20 cellular contexts compared by ENCODE assay signal in genomic region chr9:8782237-8782636, GRCh38.
A peak's percentile ranks its signal among the peaks of the same experiment; 100 is the strongest.
DNase-seq lines count a peak whose midpoint lies in the region; ATAC-seq, FAIRE-seq and TF ChIP-seq lines count a peak whose summit lies in the region.
"Had no signal": no experiment of that assay in that cellular context is flagged by ENCODE, and none has a peak within 500 bp of the region (broad histone marks: within the 10 kb centered on the region; RNA-seq: fewer than 3 reads in every experiment).

No MANE protein-coding gene starts in this region.

- H3K79me2 ChIP-seq in HepG2 (ENCODE audit: insufficient read depth, low read length) (no peaks in the 10 kb centered on the region), H1 (ENCODE audit: control insufficient read depth in 1 of 2, insufficient read depth in 2 of 2, low read length in 2 of 2) (peaks cover 0 to 5% of the 10 kb centered on the region in 2 experiments; a peak in 1 of 4 replicates)

- H3K4ac ChIP-seq in H1 (replicated peaks; ENCODE audit: insufficient read length, low read depth, low read length): no peak overlapping the region

- H2AK5ac ChIP-seq in H1 (ENCODE audit: low read depth, low read length): no peak overlapping the region

- no peaks in the 10 kb centered on the region for H3K23me2 ChIP-seq in H1 (ENCODE audit: low read depth, low read length)

- WGBS in HepG2 (ENCODE audit: low lambda C conversion rate): 68% methylated on average over 5 of the region's 5 CpGs
- 91% methylated on average over 5 of the region's 5 CpGs for WGBS in right lobe of liver (ENCODE audit: insufficient coverage, low coverage, low lambda C conversion rate, missing lambda C conversion rate)
- WGBS in H1 (ENCODE audit: extremely low coverage in 1 of 2, insufficient coverage in 1 of 2, insufficient read length in 1 of 2, insufficient replicate concordance in 2 of 2, low coverage in 1 of 2, low lambda C conversion rate in 2 of 2, missing lambda C conversion rate in 1 of 2), 2 experiments: 89% methylated on average over 4 of the region's 5 CpGs; no CpG with 5 or more reads in 1 of the 2 experiments

- no peak overlapping the region for H3K27ac ChIP-seq in HepG2 (ENCODE audit: extremely low read length, insufficient read depth, low read length)
- H3K27ac ChIP-seq in right lobe of liver: no peak overlapping the region
- H3K27ac ChIP-seq in H1 (ENCODE audit: low read depth, low read length): no peak overlapping the region
- H3K27ac ChIP-seq: 22Rv1, BLaER1, C4-2B, GM23248 had no signal

- POLR2A ChIA-PET in HepG2 (lab: Yijun Ruan, JAX): no interaction called here
- POLR2A ChIA-PET in H1 (lab: Charles Lee; ENCODE audit: partially characterized antibody): no interaction called here

- H3K14ac ChIP-seq in H1 (ENCODE audit: insufficient read length): no peak overlapping the region

- H3K56ac ChIP-seq in H1 (replicated peaks; ENCODE audit: insufficient read length, low read depth, low read length): no peak overlapping the region

- ATAC-seq in HepG2: no peak
- ATAC-seq in right lobe of liver: no peak
- ATAC-seq: CD8-positive, alpha-beta T cell; GM12878; HCT116 had no signal

- H3K9me3 ChIP-seq in HepG2 (ENCODE audit: low read length) (no peaks in the 10 kb centered on the region), right lobe of liver (no peaks in the 10 kb centered on the region), H1 (ENCODE audit: insufficient read depth in 2 of 2, low read depth in 1 of 2, low read length in 1 of 2) (no peaks in the 10 kb centered on the region)
- H3K9me3 ChIP-seq: BLaER1, Caco-2 had no signal

- no peak overlapping the region for H2BK5ac ChIP-seq in H1 (ENCODE audit: low read depth, low read length)

- H3K36me3 ChIP-seq in HepG2 (replicated peaks in 1 of 2; ENCODE audit: control insufficient read depth in 1 of 2, insufficient read depth in 2 of 2, low read length in 2 of 2): no peaks in the 10 kb centered on the region
- H3K36me3 ChIP-seq in right lobe of liver: no peaks in the 10 kb centered on the region
- no peaks in the 10 kb centered on the region for H3K36me3 ChIP-seq in H1 (ENCODE audit: control insufficient read depth in 2 of 4, insufficient read depth in 4 of 4, low read length in 3 of 4)
- H3K36me3 ChIP-seq: BLaER1 had no signal

- H2AFZ ChIP-seq in HepG2 (ENCODE audit: low read length): no peak overlapping the region
- H2AFZ ChIP-seq in H1 (ENCODE audit: low read length): no peak overlapping the region
- H2AFZ ChIP-seq: GM23248 had no signal

- no peak for TF ChIP-seq CTCF in HepG2 (CRISPR knock-in tag; IDR thresholded peaks at IDR 0.05)
- TF ChIP-seq CTCF in right lobe of liver (IDR thresholded peaks at IDR 0.05): no peak
- no peak for TF ChIP-seq CTCF in H1 (IDR thresholded peaks at IDR 0.05; ENCODE audit: control extremely low read depth in 1 of 3, insufficient read depth in 1 of 3, low read depth in 1 of 3, low read length in 3 of 3)
- TF ChIP-seq CTCF in fibroblast of the aortic adventitia (IDR thresholded peaks at IDR 0.05; ENCODE audit: insufficient read depth, low read length): no peak

- no peak overlapping the region for H2BK15ac ChIP-seq in H1 (ENCODE audit: low read length)

- TF ChIP-seq RAD21 in HepG2 (CRISPR knock-in tag; IDR thresholded peaks at IDR 0.05) (no peak), H1 (IDR thresholded peaks at IDR 0.05 in 1 of 2, conservative IDR thresholded peaks at IDR 0.05 in 1 of 2; ENCODE audit: low read depth in 2 of 2, low read length in 2 of 2) (no peak)

- CTCF ChIA-PET in HepG2 (lab: Yijun Ruan, JAX; ENCODE audit: low intra/inter-chr PET ratio, low total read pairs) (no interaction called here), H1 (lab: Charles Lee; ENCODE audit: partially characterized antibody) (interaction anchor here (0.7 kb wide), 1 partner anchor 82 kb away, joined by 5 read pairs; no protein-coding TSS in a partner anchor)

- FAIRE-seq in HepG2 (lab: Jason Lieb, UNC): no peak
- no peak for FAIRE-seq in H1 (lab: Jason Lieb, UNC)
- FAIRE-seq: GM12878, GM19239 had no signal

- TF ChIP-seq POLR2A in HepG2 (IDR thresholded peaks at IDR 0.05; ENCODE audit: insufficient read depth in 1 of 2, low read depth in 2 of 2, low read length in 2 of 2) (no peak), right lobe of liver (IDR thresholded peaks at IDR 0.05) (no peak), H1 (IDR thresholded peaks at IDR 0.05; ENCODE audit: control extremely low read depth in 1 of 2, low read depth in 2 of 2, low read length in 2 of 2) (no peak)

- no peak for DNase-seq in HepG2 (ENCODE audit: low spot score)
- no peak for DNase-seq in right lobe of liver
- no peak for DNase-seq in H1 (ENCODE audit: low read depth in 1 of 2, low spot score in 2 of 2)
- DNase-seq in fibroblast of the aortic adventitia (ENCODE audit: low read depth): peak; percentile 24
- DNase-seq in DMS79 (lab: John Stamatoyannopoulos, UW): no peak
- DNase-seq in NCI-H748 (lab: John Stamatoyannopoulos, UW; ENCODE audit: unreplicated experiment): no peak
- DNase-seq: Caco-2; CD4-positive, CD25-positive, alpha-beta regulatory T cell; CD8-positive, alpha-beta T cell; DMS153; EL; GDM1; GM23248; H9 had no signal

- H3K4me1 ChIP-seq in HepG2 (ENCODE audit: insufficient read depth, low read length) (no peaks in the 10 kb centered on the region), right lobe of liver (peaks cover 0 to 4% (median 0%) of the 10 kb centered on the region in 4 donors), H1 (replicated peaks in 1 of 4; ENCODE audit: control insufficient read depth in 3 of 4, insufficient read depth in 4 of 4, low read length in 3 of 4) (peaks cover 1 to 5% (median 3%) of the 10 kb centered on the region in 4 experiments; a peak in 4 of 7 replicates)
- H3K4me1 ChIP-seq: BLaER1 had no signal

- H3K4me2 ChIP-seq in HepG2 (ENCODE audit: low read depth, low read length) (no peak overlapping the region), H1 (ENCODE audit: insufficient read depth in 1 of 2, low read depth in 2 of 2, low read length in 2 of 2) (no peak overlapping the region)
- H3K4me2 ChIP-seq: BLaER1 had no signal

- H2BK120ac ChIP-seq in H1 (replicated peaks; ENCODE audit: low read depth, low read length): no peak overlapping the region

- no peak overlapping the region for H3K23ac ChIP-seq in H1 (ENCODE audit: insufficient read length)

- in situ Hi-C loops in HepG2 (cut with HindIII; ENCODE audit: extremely low pct_ligation_motif_present, low pct_unique_long_range_greater_than_20kb): no loop called here

- H4K91ac ChIP-seq in H1 (replicated peaks; ENCODE audit: insufficient read length, low read length): no peak overlapping the region

- H4K20me1 ChIP-seq in HepG2 (ENCODE audit: insufficient read depth, low read length) (no peaks in the 10 kb centered on the region), H1 (replicated peaks in 1 of 2; ENCODE audit: control insufficient read depth in 1 of 2, insufficient read depth in 2 of 2, low read length in 2 of 2) (no peaks in the 10 kb centered on the region)
- H4K20me1 ChIP-seq: BLaER1 had no signal

- H3K9ac ChIP-seq in HepG2 (ENCODE audit: insufficient read depth, low read depth, low read length): no peak overlapping the region
- no peak overlapping the region for H3K9ac ChIP-seq in H1 (replicated peaks in 1 of 4; ENCODE audit: extremely low read depth in 1 of 4, low read depth in 3 of 4, low read length in 3 of 4)
- H3K9ac ChIP-seq: BLaER1, GM23248 had no signal

- H3K18ac ChIP-seq in H1 (ENCODE audit: extremely low read depth, low read length): no peak overlapping the region

- H3K27me3 ChIP-seq in HepG2 (ENCODE audit: control insufficient read depth in 1 of 2, insufficient read depth in 2 of 2, low read length in 2 of 2) (no peaks in the 10 kb centered on the region), right lobe of liver (no peaks in the 10 kb centered on the region), H1 (replicated peaks in 1 of 4; ENCODE audit: control insufficient read depth in 3 of 4, extremely low read depth in 1 of 4, insufficient read depth in 3 of 4, low read length in 3 of 4) (no peaks in the 10 kb centered on the region)
- H3K27me3 ChIP-seq: BLaER1 had no signal

- no peaks in the 10 kb centered on the region; the same call in 1 of the 2 replicates for H3K79me1 ChIP-seq in H1 (ENCODE audit: low read depth, low read length)

- no TSS peak for BruUV-seq in HepG2 (replicated peaks; lab: Mats Ljungman, UMichigan)

- TF ChIP-seq EP300 in HepG2 (IDR thresholded peaks at IDR 0.05; ENCODE audit: low read depth in 2 of 2, low read length in 2 of 2) (no peak), HepG2 (CRISPR knock-in tag; IDR thresholded peaks at IDR 0.05; ENCODE audit: borderline replicate concordance) (no peak), H1 (IDR thresholded peaks at IDR 0.05; ENCODE audit: borderline replicate concordance in 1 of 2, low read depth in 2 of 2, low read length in 2 of 2) (no peak)

- no peak overlapping the region for H4K8ac ChIP-seq in H1 (ENCODE audit: extremely low read depth, insufficient read depth, low read length)

- H3K4me3 ChIP-seq in HepG2 (replicated peaks in 1 of 3; ENCODE audit: insufficient read depth in 1 of 3, low read depth in 2 of 3, low read length in 3 of 3) (no peak overlapping the region), right lobe of liver (no peak overlapping the region), H1 (ENCODE audit: extremely low read depth in 1 of 4, insufficient read depth in 2 of 4, low read depth in 3 of 4, low read length in 4 of 4) (no peak overlapping the region), fibroblast of the aortic adventitia (ENCODE audit: low read depth, low read length) (no peak overlapping the region)
- H3K4me3 ChIP-seq: BLaER1, GM12878, GM23248 had no signal

- intact Hi-C loops in HepG2 (cut with micrococcal nuclease; ENCODE audit: unreplicated experiment) (no loop called here), right lobe of liver (cut with DNase I) (no loop called here)

- no peak overlapping the region for H2BK12ac ChIP-seq in H1 (ENCODE audit: low read depth, low read length)

- H4K5ac ChIP-seq in H1 (ENCODE audit: insufficient read length, low read depth, low read length): no peak overlapping the region

- no peak overlapping the region for H2BK20ac ChIP-seq in H1 (ENCODE audit: low read length)

TF ChIP-seq in HepG2, 621 proteins besides CTCF, POLR2A, EP300 and RAD21 (continues in another document):
- TF ChIP-seq CEBPB (IDR thresholded peaks at IDR 0.05; ENCODE audit: borderline replicate concordance, low read depth, low read length) (peak; percentile 29; the same call in 1 of the 2 replicates), SPEN (CRISPR knock-in tag; IDR thresholded peaks at IDR 0.05; ENCODE audit: low read depth) (no peak)

TF ChIP-seq in H1, 55 proteins besides CTCF, POLR2A, EP300 and RAD21:
- peak; percentile 19; the same call in 1 of the 2 replicates for TF ChIP-seq CEBPB (IDR thresholded peaks at IDR 0.05; ENCODE audit: low read depth, low read length)
- TF ChIP-seq SIX5 (IDR thresholded peaks at IDR 0.05; ENCODE audit: low read depth, low read length): no peak
- no peak for TF ChIP-seq SIN3A (conservative IDR thresholded peaks at IDR 0.05 in 1 of 2, IDR thresholded peaks at IDR 0.05 in 1 of 2; ENCODE audit: low read depth in 1 of 2, low read length in 2 of 2)

Comparison
In these comparisons a context has a peak if more than half of its experiments do, and no peak if none do; other contexts are left out.
1. Of the 41 proteins assayed by ChIP-seq in both HepG2 and H1: peak only in HepG2: none; only in H1: none; in both: CEBPB; in neither: 40.